ENCODE assay signal across 16 cellular contexts in the genomic region with DNA sequence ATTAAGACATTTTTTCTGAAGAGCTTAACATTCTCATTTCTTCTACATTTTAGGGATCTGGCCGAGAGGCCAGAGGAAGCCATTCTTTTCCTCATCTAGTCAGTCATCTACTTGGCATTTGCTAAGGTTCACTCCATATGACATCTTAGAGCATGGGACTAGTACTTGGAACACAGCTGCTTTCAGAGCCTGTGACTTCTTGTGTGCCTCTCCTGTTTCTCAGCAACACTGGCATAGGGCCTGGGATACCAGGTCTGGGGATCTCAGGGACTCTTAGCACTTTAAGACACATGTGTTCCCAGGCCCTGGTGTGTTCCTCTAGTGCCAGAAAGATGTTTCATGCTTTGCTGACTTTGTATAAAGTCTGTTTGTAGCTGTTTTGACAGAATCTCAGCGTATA. TPM values are rescaled to one million over a fixed set of nuclear protein-coding genes. Genes with fewer than 3 reads are reported as not detected.
A peak's percentile ranks its signal among the peaks of the same experiment; 100 is the strongest.
DNase-seq lines count a peak whose midpoint lies in the region; ATAC-seq and TF ChIP-seq lines count a peak whose summit lies in the region.
"Had no signal": no experiment of that assay in that cellular context is flagged by ENCODE, and none has a peak within 500 bp of the region (broad histone marks: within the 10 kb centered on the region; RNA-seq: fewer than 3 reads in every experiment).

No MANE protein-coding gene starts in this region.

- H3K4me2 ChIP-seq in GM23248 (ENCODE audit: unreplicated experiment), result no peak overlapping the region
- H3K4me2 ChIP-seq: BLaER1 had no signal

- H4K20me1 ChIP-seq in GM23248 (ENCODE audit: insufficient read depth), result no peaks in the 10 kb centered on the region
- H4K20me1 ChIP-seq: BLaER1 had no signal

- H3K9ac ChIP-seq in GM23248, result no peak overlapping the region
- H3K9ac ChIP-seq: BLaER1 had no signal

- no peak for TF ChIP-seq CTCF in cardiac fibroblast (IDR thresholded peaks at IDR 0.05; ENCODE audit: low read depth, low read length)

- no peaks in the 10 kb centered on the region for H3K36me3 ChIP-seq in GM23248 (ENCODE audit: low read depth)
- H3K36me3 ChIP-seq: BLaER1, Peyer's patch had no signal

- no peaks in the 10 kb centered on the region for H3K9me2 ChIP-seq in GM23248 (ENCODE audit: insufficient read depth)

- no peaks in the 10 kb centered on the region for H3F3A ChIP-seq in GM23248 (ENCODE audit: insufficient read depth)

- ATAC-seq in GM21360 (IDR thresholded peaks at IDR 0.05; ENCODE audit: unreplicated experiment), result no peak

- DNase-seq in GM23248 (peak; percentile 20), cardiac fibroblast (ENCODE audit: low read depth in 2 of 2) (peak; percentile 21 to 43), myocyte (ENCODE audit: low read depth) (peak; percentile 18), substantia nigra (lab: John Stamatoyannopoulos, UW) (peak in 9 of 49 donors; percentile 0 to 27 (median 8)), NCI-H2081 treated with DMSO at 0.1 percent for 48 hours (lab: John Stamatoyannopoulos, UW) (no peak), cerebellum (ENCODE audit: low spot score) (no peak)
- DNase-seq: CD8-positive, alpha-beta memory T cell; HCEC 1CT; Kasumi-1; NCI-H1417; NCI-H1930; NCI-H524; Peyer's patch; SIG-M5 had no signal

- no peak overlapping the region for H2AFZ ChIP-seq in GM23248

- H3K9me3 ChIP-seq in GM23248 (ENCODE audit: low read depth), result no peaks in the 10 kb centered on the region
- H3K9me3 ChIP-seq: BLaER1, Peyer's patch had no signal

- whole genome bisulfite sequencing in GM23248 (ENCODE audit: low coverage in 1 of 2, low lambda C conversion rate in 2 of 2, missing lambda C conversion rate in 2 of 2), 2 experiments, result 45 to 56% methylated on average over 2 of the region's 2 CpGs

- no peaks in the 10 kb centered on the region for H3K27me3 ChIP-seq in GM23248 (replicated peaks; ENCODE audit: insufficient read depth)
- H3K27me3 ChIP-seq: BLaER1, Peyer's patch had no signal

- no peaks in the 10 kb centered on the region for H3K79me2 ChIP-seq in GM23248 (ENCODE audit: insufficient read depth)

- H3K27ac ChIP-seq in GM23248 (no peak overlapping the region), substantia nigra (ENCODE audit: low read depth, low read length, poor library complexity, severe bottlenecking) (peak overlapping the region; percentile 49)
- H3K27ac ChIP-seq: BLaER1, Peyer's patch had no signal

- no peaks in the 10 kb centered on the region for H3K4me1 ChIP-seq in GM23248 (ENCODE audit: insufficient read depth)
- H3K4me1 ChIP-seq: BLaER1, Peyer's patch had no signal

- H3K4me3 ChIP-seq in GM23248 (no peak overlapping the region), cardiac fibroblast (replicated peaks in 1 of 2; ENCODE audit: low read depth in 2 of 2, low read length in 2 of 2) (no peak overlapping the region)
- H3K4me3 ChIP-seq: BLaER1, Peyer's patch had no signal

- in situ Hi-C loops in GM23248 (cut with MboI), result no loop called here

RNA-seq across cellular contexts. Expression of gene PLP1, which starts 7.3 kb away (rescaled TPM):
- 0.22 and 0.76 TPM in 2 replicates for total RNA-seq in GM23248 (2014; rRNA removed; shearing (Covaris generic))
- 0.29 and 0.53 TPM in 2 replicates for polyA plus RNA-seq in GM23248 (2016; fragmentation: Nextera tagmentation; extraction: Ambion mirVana)
- 0.56 TPM in 1 of 2 replicates, not detected in the other for total RNA-seq in myocyte
- 0.06 TPM for polyA plus RNA-seq in myocyte (2012)
- 74.2 TPM for total RNA-seq in cerebellum
- total RNA-seq: CD8-positive, alpha-beta memory T cell had no signal
- polyA plus RNA-seq: CD8-positive, alpha-beta memory T cell had no signal

RNA-seq across cellular contexts. Expression of gene RAB9B, which starts 48.1 kb away (rescaled TPM):
- total RNA-seq in GM23248 (2014; rRNA removed; shearing (Covaris generic)), result 0.89 and 1.5 TPM in 2 replicates
- 0.80 and 0.81 TPM in 2 replicates for polyA plus RNA-seq in GM23248 (2016; fragmentation: Nextera tagmentation; extraction: Ambion mirVana)
- total RNA-seq in myocyte (2.1 and 2.9 TPM in 2 replicates), cerebellum (24.1 TPM)
- polyA plus RNA-seq in myocyte (2012), result 0.26 TPM

Comparison
In these comparisons a context has a peak if more than half of its experiments do, and no peak if none do; other contexts are left out.
1. DNase-seq: peak in GM23248 (single experiment), cardiac fibroblast (2 of 2) and myocyte (single experiment); none in NCI-H2081 treated with DMSO at 0.1 percent for 48 hours (single experiment) and cerebellum (single experiment).
2. RNA of gene PLP1, which starts 7.3 kb away (total RNA-seq): 74.2 TPM in cerebellum (single experiment); 0.56 TPM in myocyte and 0.22 to 0.76 TPM in GM23248; every median in the first group is over 10 times any median in the second.